8 cellular contexts compared by ENCODE assay signal in the genomic region with DNA sequence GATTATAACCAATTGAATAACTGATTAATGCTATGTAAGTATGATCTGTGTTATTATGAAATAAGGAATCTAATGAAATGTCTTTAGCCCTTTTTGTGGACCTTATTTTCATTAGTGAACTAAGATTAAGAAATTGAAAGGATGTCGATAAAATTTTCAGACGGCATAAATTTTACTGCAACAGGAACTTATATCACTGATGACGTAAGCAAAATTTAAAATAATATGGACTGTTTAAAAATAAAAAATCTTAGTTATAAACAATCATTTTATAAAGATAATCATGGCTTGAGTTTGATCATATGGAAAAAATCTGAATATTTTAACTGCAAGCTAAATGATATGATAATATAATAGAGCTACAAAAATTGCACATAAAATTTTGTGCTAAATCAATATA.
"Had no signal": no experiment of that assay in that cellular context is flagged by ENCODE, and none has a peak within 500 bp of the region (broad histone marks: within the 10 kb centered on the region; RNA-seq: fewer than 3 reads in every experiment).

No MANE protein-coding gene starts in this region.

- ATAC-seq: GM23338, K562 had no signal

- FAIRE-seq: H1, H54, HTR-8/SVneo, K562 had no signal

- H3K4me3 Mint-ChIP-seq: GM23338, H9 had no signal

- H3K27ac Mint-ChIP-seq: GM23338, H9 had no signal

- DNase-seq: H9, HCEC 1CT, KG1 had no signal

- H2AFZ ChIP-seq: GM23338 had no signal

- H3K4me3 ChIP-seq: GM23338, K562 had no signal

- H3K4me2 ChIP-seq: GM23338 had no signal

- H3K9me3 Mint-ChIP-seq: GM23338, H9 had no signal
